ENCODE assay signal across 8 cellular contexts in genomic region chr9:5449521-5450359, GRCh38. TPM values are rescaled to one million over a fixed set of nuclear protein-coding genes. Genes with fewer than 3 reads are reported as not detected.
DNase-seq lines count a peak whose midpoint lies in the region; ATAC-seq and TF ChIP-seq lines count a peak whose summit lies in the region.

No MANE protein-coding gene starts in this region.

- DNase-seq in activated T-cell treated with anti-CD3 and anti-CD28 coated beads, Interleukin-2, amount 50 U/mL, for 4 hours, result no peak
- no peak for DNase-seq in activated T-cell treated with anti-CD3 and anti-CD28 coated beads, Interleukin-2, amount 50 U/mL, for 1 hour
- DNase-seq in adrenal gland (no peak), tibial nerve (ENCODE audit: low spot score in 2 of 2) (no peak), omental fat pad (ENCODE audit: low spot score) (no peak), GOT3 (lab: John Stamatoyannopoulos, UW) (no peak), cortex of kidney (lab: John Stamatoyannopoulos, UW) (no peak)

- peaks cover 0 to 26% of the 10 kb centered on the region in 2 donors for H3K4me1 ChIP-seq in adrenal gland (replicated peaks in 1 of 2)
- peaks cover 0 to 5% (median 1%) of the 10 kb centered on the region in 4 donors for H3K4me1 ChIP-seq in liver (ENCODE audit: control insufficient read depth in 4 of 4, insufficient read depth in 4 of 4, low read length in 3 of 4)
- H3K4me1 ChIP-seq in tibial nerve, result peaks cover 0 to 23% (median 16%) of the 10 kb centered on the region in 4 donors

- H3K27ac ChIP-seq in adrenal gland, result peak overlapping the region; percentile 41 to 85 (median 77)
- H3K27ac ChIP-seq in liver (ENCODE audit: low read depth in 1 of 2, low read length in 2 of 2), result peak overlapping the region; percentile 83 to 87
- peak overlapping the region; percentile 83 to 89 (median 88) for H3K27ac ChIP-seq in tibial nerve

- intact Hi-C loops in adrenal gland (cut with DNase I), result loop anchor here (5.0 to 10.0 kb wide), 3 partner anchors 143 to 685 kb away; no protein-coding TSS in a partner anchor

- peak overlapping the region; percentile 7 to 61 (median 32) for H3K4me3 ChIP-seq in adrenal gland
- peak overlapping the region; percentile 65 to 71 (median 67) for H3K4me3 ChIP-seq in liver (ENCODE audit: low read depth in 1 of 3, low read length in 3 of 3)
- peak overlapping the region; percentile 55 to 72 (median 58) for H3K4me3 ChIP-seq in tibial nerve

- TF ChIP-seq CTCF in adrenal gland (IDR thresholded peaks at IDR 0.05) (no peak), liver (IDR thresholded peaks at IDR 0.05; ENCODE audit: low read depth, low read length, missing input control) (no peak), tibial nerve (IDR thresholded peaks at IDR 0.05) (no peak), omental fat pad (IDR thresholded peaks at IDR 0.05) (no peak)

- H3K27me3 ChIP-seq in adrenal gland, result no peaks in the 10 kb centered on the region
- H3K27me3 ChIP-seq in liver (ENCODE audit: control insufficient read depth in 4 of 4, insufficient read depth in 4 of 4, low read length in 3 of 4), result no peaks in the 10 kb centered on the region
- H3K27me3 ChIP-seq in tibial nerve, result no peaks in the 10 kb centered on the region

- TF ChIP-seq EP300 in tibial nerve (IDR thresholded peaks at IDR 0.05), result no peak

- H3K27me3 Mint-ChIP-seq in activated T-cell treated with anti-CD3 and anti-CD28 coated beads, Interleukin-2, amount 50 U/mL, for 4 hours (ENCODE audit: low read depth), result no peaks in the 10 kb centered on the region

- H3K9ac ChIP-seq in liver (ENCODE audit: low read depth in 1 of 2, low read length in 2 of 2), result peak overlapping the region; percentile 81 to 99

- no peaks in the 10 kb centered on the region for H3K9me3 ChIP-seq in adrenal gland (replicated peaks in 1 of 3)
- no peaks in the 10 kb centered on the region for H3K9me3 ChIP-seq in liver (ENCODE audit: control insufficient read depth in 4 of 4, low read length in 3 of 4)
- no peaks in the 10 kb centered on the region for H3K9me3 ChIP-seq in tibial nerve

- H3K4me1 Mint-ChIP-seq in activated T-cell treated with anti-CD3 and anti-CD28 coated beads, Interleukin-2, amount 50 U/mL, for 4 hours (ENCODE audit: low read depth), result peaks cover 66% of the 10 kb centered on the region

- H3K36me3 Mint-ChIP-seq in activated T-cell treated with anti-CD3 and anti-CD28 coated beads, Interleukin-2, amount 50 U/mL, for 4 hours (ENCODE audit: insufficient read depth), result peaks cover 14% of the 10 kb centered on the region

- peak overlapping the region; percentile 96 for H3K4me3 Mint-ChIP-seq in activated T-cell treated with anti-CD3 and anti-CD28 coated beads, Interleukin-2, amount 50 U/mL, for 4 hours

- 28 to 38% (median 30%) methylated on average over 15 of the region's 15 CpGs for WGBS in adrenal gland, 4 donors
- 43% methylated on average over 15 of the region's 15 CpGs for WGBS in liver
- 51 to 52% methylated on average over 15 of the region's 15 CpGs for WGBS in tibial nerve, 2 donors

- TF ChIP-seq RAD21 in liver (IDR thresholded peaks at IDR 0.05), result no peak

- peaks cover 5% of the 10 kb centered on the region for H3K9me3 Mint-ChIP-seq in activated T-cell treated with anti-CD3 and anti-CD28 coated beads, Interleukin-2, amount 50 U/mL, for 4 hours

- H3K36me3 ChIP-seq in adrenal gland (replicated peaks in 1 of 2) (no peaks in the 10 kb centered on the region), liver (ENCODE audit: control insufficient read depth in 4 of 4, insufficient read depth in 3 of 4, low read depth in 1 of 4, low read length in 3 of 4) (no peaks in the 10 kb centered on the region), tibial nerve (no peaks in the 10 kb centered on the region)

- ATAC-seq in activated T-cell treated with anti-CD3 and anti-CD28 coated beads, Interleukin-2, amount 50 U/mL, for 4 hours, result peak; percentile 0 to 5
- ATAC-seq in omental fat pad (ENCODE audit: low FRiP score), result no peak

- TF ChIP-seq POLR2A in adrenal gland (IDR thresholded peaks at IDR 0.05), result no peak
- no peak for TF ChIP-seq POLR2A in tibial nerve (IDR thresholded peaks at IDR 0.05)

TF ChIP-seq in liver, 16 proteins besides CTCF, POLR2A, EP300 and RAD21:
- TF ChIP-seq EGR1 (IDR thresholded peaks at IDR 0.05; ENCODE audit: low read depth in 2 of 2) (no peak), TAF1 (conservative IDR thresholded peaks at IDR 0.05) (no peak), FOXA2 (IDR thresholded peaks at IDR 0.05) (no peak), ZBTB33 (IDR thresholded peaks at IDR 0.05) (no peak), FOXA1 (IDR thresholded peaks at IDR 0.05) (no peak), JUND (IDR thresholded peaks at IDR 0.05) (no peak), REST (IDR thresholded peaks at IDR 0.05) (no peak), HNF4A (conservative IDR thresholded peaks at IDR 0.05) (no peak), YY1 (IDR thresholded peaks at IDR 0.05) (no peak), NR2F2 (IDR thresholded peaks at IDR 0.05) (no peak), MAX (IDR thresholded peaks at IDR 0.05) (no peak), HNF4G (IDR thresholded peaks at IDR 0.05) (no peak), RXRA (IDR thresholded peaks at IDR 0.05) (no peak)

RNA-seq across cellular contexts. Expression of gene CD274, which starts 0.6 kb away (rescaled TPM):
- total RNA-seq in activated T-cell treated with anti-CD3 and anti-CD28 coated beads, Interleukin-2, amount 50 U/mL, for 4 hours, result 10 to 100 TPM; 33.7 to 58.4 (median 42.1) TPM
- 1 to 10 TPM in 7 of 8 donors, under 1 TPM in 1; 0.66 to 5.8 (median 2.4) TPM for total RNA-seq in adrenal gland
- polyA plus RNA-seq in adrenal gland, result 1 to 10 TPM in 2 of 3 donors, under 1 TPM in 1; 0.98 to 2.1 (median 1.1) TPM
- total RNA-seq in liver, result 1 to 10 TPM; 2.5 to 3.1 TPM
- 1 to 10 TPM; 1.0 to 1.2 TPM for polyA plus RNA-seq in liver
- total RNA-seq in tibial nerve, result 1 to 10 TPM; 2.1 to 4.2 (median 2.5) TPM
- total RNA-seq in omental fat pad, result 10 to 100 TPM in 1 of 4 donors, 1 to 10 TPM in 3; 1.4 to 10.4 (median 6.7) TPM

RNA-seq across cellular contexts. Expression of gene PLGRKT, which starts 12.0 kb away (rescaled TPM):
- total RNA-seq in activated T-cell treated with anti-CD3 and anti-CD28 coated beads, Interleukin-2, amount 50 U/mL, for 4 hours, result 10 to 100 TPM; 23.7 to 45.3 (median 30.9) TPM
- total RNA-seq in adrenal gland (10 to 100 TPM; 15.8 to 32.0 (median 20.7) TPM), liver (1 to 10 TPM; 4.1 to 4.5 TPM), tibial nerve (10 to 100 TPM in 1 of 4 donors, 1 to 10 TPM in 3; 8.4 to 12.0 (median 9.3) TPM), omental fat pad (10 to 100 TPM in 3 of 4 donors, 1 to 10 TPM in 1; 8.9 to 15.3 (median 12.3) TPM)
- polyA plus RNA-seq in adrenal gland (10 to 100 TPM in 1 of 3 donors, 1 to 10 TPM in 2; 7.2 to 25.2 (median 7.2) TPM), liver (10 to 100 TPM in 1 of 2 donors, 1 to 10 TPM in 1; 9.9 to 11.3 TPM)
